1 cellular context compared by ENCODE assay signal in the genomic region with DNA sequence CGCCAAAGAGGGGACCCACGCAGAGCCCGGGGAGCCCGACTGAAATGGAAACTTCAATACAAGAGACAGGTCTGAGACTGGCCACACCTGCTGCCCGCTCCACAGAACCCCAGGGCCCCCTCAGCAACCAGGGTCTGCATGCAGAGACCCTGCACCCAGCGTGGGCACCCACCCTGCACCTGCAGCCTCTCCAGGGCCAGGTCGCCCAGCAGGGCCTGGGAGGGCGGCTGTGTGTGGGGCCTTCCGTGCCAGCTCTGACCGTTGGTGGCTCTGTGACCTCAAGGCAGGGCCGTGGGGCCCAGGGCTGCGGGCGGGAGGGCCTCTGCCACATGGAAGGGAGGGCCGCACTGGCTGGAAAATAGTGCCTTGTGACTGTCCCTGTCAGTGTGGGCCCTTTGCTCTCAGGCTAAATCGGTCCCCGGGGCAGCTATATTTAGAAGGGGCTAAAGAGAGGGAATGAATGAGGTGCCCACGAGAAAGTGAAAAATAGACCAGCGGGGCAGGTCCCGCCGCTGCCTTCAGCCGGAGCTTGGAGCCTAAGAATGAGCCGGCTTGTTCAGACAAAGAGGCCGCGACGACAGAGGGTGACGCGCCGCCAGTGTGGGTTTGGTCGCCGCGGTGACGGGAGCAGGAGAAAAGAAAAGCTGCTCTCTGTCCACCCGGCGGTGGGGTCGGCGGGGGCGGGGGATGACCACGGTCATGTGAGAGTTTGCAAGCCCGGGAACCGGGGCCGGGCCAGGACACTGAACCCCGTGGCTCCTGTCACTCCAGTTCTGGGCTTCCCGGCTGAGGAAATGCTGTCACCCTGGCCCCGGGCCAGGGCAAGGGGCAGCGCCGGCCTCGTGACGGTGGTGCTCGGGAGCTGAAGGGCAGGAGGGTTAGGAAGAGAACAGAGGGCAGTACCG.
A peak's percentile ranks its signal among the peaks of the same experiment; 100 is the strongest.
TF ChIP-seq lines count a peak whose summit lies in the region.

No MANE protein-coding gene starts in this region.

TF ChIP-seq in HepG2, 621 proteins besides CTCF, POLR2A, EP300 and RAD21 (continued from another document and continues in another):
- TF ChIP-seq, protein P1, sequence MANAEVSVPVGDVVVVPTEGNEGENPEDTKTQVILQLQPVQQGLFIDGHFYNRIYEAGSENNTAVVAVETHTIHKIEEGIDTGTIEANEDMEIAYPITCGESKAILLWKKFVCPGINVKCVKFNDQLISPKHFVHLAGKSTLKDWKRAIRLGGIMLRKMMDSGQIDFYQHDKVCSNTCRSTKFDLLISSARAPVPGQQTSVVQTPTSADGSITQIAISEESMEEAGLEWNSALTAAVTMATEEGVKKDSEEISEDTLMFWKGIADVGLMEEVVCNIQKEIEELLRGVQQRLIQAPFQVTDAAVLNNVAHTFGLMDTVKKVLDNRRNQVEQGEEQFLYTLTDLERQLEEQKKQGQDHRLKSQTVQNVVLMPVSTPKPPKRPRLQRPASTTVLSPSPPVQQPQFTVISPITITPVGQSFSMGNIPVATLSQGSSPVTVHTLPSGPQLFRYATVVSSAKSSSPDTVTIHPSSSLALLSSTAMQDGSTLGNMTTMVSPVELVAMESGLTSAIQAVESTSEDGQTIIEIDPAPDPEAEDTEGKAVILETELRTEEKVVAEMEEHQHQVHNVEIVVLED (CRISPR knock-in tag; IDR thresholded peaks at IDR 0.05; ENCODE audit: borderline replicate concordance): peak; percentile 11; the same call in 1 of the 2 replicates
- TF ChIP-seq ZSCAN31 (CRISPR knock-in tag; IDR thresholded peaks at IDR 0.05; ENCODE audit: low read depth): peak; percentile 54; the same call in 1 of the 2 replicates
- TF ChIP-seq POLR2AphosphoS5 (IDR thresholded peaks at IDR 0.05; ENCODE audit: low read depth, low read length): peak; percentile 40
- TF ChIP-seq, protein P2, sequence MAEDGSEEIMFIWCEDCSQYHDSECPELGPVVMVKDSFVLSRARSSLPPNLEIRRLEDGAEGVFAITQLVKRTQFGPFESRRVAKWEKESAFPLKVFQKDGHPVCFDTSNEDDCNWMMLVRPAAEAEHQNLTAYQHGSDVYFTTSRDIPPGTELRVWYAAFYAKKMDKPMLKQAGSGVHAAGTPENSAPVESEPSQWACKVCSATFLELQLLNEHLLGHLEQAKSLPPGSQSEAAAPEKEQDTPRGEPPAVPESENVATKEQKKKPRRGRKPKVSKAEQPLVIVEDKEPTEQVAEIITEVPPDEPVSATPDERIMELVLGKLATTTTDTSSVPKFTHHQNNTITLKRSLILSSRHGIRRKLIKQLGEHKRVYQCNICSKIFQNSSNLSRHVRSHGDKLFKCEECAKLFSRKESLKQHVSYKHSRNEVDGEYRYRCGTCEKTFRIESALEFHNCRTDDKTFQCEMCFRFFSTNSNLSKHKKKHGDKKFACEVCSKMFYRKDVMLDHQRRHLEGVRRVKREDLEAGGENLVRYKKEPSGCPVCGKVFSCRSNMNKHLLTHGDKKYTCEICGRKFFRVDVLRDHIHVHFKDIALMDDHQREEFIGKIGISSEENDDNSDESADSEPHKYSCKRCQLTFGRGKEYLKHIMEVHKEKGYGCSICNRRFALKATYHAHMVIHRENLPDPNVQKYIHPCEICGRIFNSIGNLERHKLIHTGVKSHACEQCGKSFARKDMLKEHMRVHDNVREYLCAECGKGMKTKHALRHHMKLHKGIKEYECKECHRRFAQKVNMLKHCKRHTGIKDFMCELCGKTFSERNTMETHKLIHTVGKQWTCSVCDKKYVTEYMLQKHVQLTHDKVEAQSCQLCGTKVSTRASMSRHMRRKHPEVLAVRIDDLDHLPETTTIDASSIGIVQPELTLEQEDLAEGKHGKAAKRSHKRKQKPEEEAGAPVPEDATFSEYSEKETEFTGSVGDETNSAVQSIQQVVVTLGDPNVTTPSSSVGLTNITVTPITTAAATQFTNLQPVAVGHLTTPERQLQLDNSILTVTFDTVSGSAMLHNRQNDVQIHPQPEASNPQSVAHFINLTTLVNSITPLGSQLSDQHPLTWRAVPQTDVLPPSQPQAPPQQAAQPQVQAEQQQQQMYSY (CRISPR knock-in tag; IDR thresholded peaks at IDR 0.05): peak; percentile 70; the same call in 1 of the 2 replicates
- TF ChIP-seq, protein P3, sequence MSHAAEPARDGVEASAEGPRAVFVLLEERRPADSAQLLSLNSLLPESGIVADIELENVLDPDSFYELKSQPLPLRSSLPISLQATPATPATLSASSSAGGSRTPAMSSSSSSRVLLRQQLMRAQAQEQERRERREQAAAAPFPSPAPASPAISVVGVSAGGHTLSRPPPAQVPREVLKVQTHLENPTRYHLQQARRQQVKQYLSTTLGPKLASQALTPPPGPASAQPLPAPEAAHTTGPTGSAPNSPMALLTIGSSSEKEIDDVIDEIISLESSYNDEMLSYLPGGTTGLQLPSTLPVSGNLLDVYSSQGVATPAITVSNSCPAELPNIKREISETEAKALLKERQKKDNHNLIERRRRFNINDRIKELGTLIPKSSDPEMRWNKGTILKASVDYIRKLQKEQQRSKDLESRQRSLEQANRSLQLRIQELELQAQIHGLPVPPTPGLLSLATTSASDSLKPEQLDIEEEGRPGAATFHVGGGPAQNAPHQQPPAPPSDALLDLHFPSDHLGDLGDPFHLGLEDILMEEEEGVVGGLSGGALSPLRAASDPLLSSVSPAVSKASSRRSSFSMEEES (CRISPR knock-in tag; IDR thresholded peaks at IDR 0.05): peak; percentile 97
- TF ChIP-seq, protein P4, sequence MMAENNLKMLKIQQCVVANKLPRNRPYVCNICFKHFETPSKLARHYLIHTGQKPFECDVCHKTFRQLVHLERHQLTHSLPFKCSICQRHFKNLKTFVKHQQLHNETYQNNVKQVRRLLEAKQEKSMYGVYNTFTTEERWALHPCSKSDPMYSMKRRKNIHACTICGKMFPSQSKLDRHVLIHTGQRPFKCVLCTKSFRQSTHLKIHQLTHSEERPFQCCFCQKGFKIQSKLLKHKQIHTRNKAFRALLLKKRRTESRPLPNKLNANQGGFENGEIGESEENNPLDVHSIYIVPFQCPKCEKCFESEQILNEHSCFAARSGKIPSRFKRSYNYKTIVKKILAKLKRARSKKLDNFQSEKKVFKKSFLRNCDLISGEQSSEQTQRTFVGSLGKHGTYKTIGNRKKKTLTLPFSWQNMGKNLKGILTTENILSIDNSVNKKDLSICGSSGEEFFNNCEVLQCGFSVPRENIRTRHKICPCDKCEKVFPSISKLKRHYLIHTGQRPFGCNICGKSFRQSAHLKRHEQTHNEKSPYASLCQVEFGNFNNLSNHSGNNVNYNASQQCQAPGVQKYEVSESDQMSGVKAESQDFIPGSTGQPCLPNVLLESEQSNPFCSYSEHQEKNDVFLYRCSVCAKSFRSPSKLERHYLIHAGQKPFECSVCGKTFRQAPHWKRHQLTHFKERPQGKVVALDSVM (CRISPR knock-in tag; IDR thresholded peaks at IDR 0.05): peak; percentile 36; the same call in 1 of the 2 replicates
- TF ChIP-seq, protein P5, sequence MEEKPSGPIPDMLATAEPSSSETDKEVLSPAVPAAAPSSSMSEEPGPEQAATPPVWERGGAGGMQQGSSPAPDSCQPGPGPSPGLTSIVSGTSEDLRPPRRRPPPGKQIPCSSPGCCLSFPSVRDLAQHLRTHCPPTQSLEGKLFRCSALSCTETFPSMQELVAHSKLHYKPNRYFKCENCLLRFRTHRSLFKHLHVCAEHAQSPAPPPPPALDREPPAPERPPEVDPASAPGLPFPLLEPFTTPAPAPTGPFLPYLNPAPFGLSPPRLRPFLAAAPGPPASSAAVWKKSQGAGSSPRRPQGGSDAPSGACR (CRISPR knock-in tag; IDR thresholded peaks at IDR 0.05): no peak; the same call in 1 of the 2 replicates
- TF ChIP-seq XBP1 (CRISPR knock-in tag; IDR thresholded peaks at IDR 0.05): no peak
- TF ChIP-seq, protein P6, sequence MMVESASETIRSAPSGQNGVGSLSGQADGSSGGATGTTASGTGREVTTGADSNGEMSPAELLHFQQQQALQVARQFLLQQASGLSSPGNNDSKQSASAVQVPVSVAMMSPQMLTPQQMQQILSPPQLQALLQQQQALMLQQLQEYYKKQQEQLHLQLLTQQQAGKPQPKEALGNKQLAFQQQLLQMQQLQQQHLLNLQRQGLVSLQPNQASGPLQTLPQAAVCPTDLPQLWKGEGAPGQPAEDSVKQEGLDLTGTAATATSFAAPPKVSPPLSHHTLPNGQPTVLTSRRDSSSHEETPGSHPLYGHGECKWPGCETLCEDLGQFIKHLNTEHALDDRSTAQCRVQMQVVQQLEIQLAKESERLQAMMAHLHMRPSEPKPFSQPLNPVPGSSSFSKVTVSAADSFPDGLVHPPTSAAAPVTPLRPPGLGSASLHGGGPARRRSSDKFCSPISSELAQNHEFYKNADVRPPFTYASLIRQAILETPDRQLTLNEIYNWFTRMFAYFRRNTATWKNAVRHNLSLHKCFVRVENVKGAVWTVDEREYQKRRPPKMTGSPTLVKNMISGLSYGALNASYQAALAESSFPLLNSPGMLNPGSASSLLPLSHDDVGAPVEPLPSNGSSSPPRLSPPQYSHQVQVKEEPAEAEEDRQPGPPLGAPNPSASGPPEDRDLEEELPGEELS (CRISPR knock-in tag; IDR thresholded peaks at IDR 0.05): peak; percentile 51
- TF ChIP-seq, protein P7, sequence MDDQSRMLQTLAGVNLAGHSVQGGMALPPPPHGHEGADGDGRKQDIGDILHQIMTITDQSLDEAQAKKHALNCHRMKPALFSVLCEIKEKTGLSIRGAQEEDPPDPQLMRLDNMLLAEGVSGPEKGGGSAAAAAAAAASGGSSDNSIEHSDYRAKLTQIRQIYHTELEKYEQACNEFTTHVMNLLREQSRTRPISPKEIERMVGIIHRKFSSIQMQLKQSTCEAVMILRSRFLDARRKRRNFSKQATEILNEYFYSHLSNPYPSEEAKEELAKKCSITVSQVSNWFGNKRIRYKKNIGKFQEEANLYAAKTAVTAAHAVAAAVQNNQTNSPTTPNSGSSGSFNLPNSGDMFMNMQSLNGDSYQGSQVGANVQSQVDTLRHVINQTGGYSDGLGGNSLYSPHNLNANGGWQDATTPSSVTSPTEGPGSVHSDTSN (CRISPR knock-in tag; IDR thresholded peaks at IDR 0.05; ENCODE audit: borderline replicate concordance): no peak
- TF ChIP-seq SPEN (CRISPR knock-in tag; IDR thresholded peaks at IDR 0.05; ENCODE audit: low read depth): peak; percentile 39; the same call in 1 of the 2 replicates
- TF ChIP-seq POLR2G (IDR thresholded peaks at IDR 0.05; ENCODE audit: low read depth, low read length): peak; percentile 81
- peak; percentile 6; the same call in 1 of the 2 replicates for TF ChIP-seq ZNF777 (CRISPR knock-in tag; IDR thresholded peaks at IDR 0.05)
- TF ChIP-seq, protein P8, sequence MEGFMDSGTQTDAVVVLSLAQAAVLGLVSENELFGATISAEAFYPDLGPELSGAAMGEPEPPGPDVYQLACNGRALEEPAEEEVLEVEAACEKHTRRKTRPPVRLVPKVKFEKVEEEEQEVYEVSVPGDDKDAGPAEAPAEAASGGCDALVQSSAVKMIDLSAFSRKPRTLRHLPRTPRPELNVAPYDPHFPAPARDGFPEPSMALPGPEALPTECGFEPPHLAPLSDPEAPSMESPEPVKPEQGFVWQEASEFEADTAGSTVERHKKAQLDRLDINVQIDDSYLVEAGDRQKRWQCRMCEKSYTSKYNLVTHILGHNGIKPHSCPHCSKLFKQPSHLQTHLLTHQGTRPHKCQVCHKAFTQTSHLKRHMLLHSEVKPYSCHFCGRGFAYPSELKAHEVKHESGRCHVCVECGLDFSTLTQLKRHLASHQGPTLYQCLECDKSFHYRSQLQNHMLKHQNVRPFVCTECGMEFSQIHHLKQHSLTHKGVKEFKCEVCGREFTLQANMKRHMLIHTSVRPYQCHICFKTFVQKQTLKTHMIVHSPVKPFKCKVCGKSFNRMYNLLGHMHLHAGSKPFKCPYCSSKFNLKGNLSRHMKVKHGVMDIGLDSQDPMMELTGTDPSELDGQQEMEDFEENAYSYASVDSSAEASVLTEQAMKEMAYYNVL (CRISPR knock-in tag; IDR thresholded peaks at IDR 0.05; ENCODE audit: borderline replicate concordance): 0 out of 2 replicates have a peak, but pooled peaks have one; percentile 44
- TF ChIP-seq ZNF160 (CRISPR knock-in tag; IDR thresholded peaks at IDR 0.05): 0 out of 2 replicates have a peak, but pooled peaks have one; percentile 56
- TF ChIP-seq PHF21A (CRISPR knock-in tag; IDR thresholded peaks at IDR 0.05): peak; percentile 38; the same call in 1 of the 2 replicates
- TF ChIP-seq ZNF878 (CRISPR knock-in tag; IDR thresholded peaks at IDR 0.05): peak; percentile 66; the same call in 1 of the 2 replicates
- no peak for TF ChIP-seq HNRNPUL1 (IDR thresholded peaks at IDR 0.05; ENCODE audit: low read depth, low read length)
- no peak for TF ChIP-seq MEIS1 (CRISPR knock-in tag; IDR thresholded peaks at IDR 0.05; ENCODE audit: borderline replicate concordance)
- peak; percentile 56; the same call in 1 of the 2 replicates for TF ChIP-seq ZNF317 (CRISPR knock-in tag; IDR thresholded peaks at IDR 0.05)
- peak; percentile 72 for TF ChIP-seq MXD4 (CRISPR knock-in tag; IDR thresholded peaks at IDR 0.05)
- TF ChIP-seq, protein P9, sequence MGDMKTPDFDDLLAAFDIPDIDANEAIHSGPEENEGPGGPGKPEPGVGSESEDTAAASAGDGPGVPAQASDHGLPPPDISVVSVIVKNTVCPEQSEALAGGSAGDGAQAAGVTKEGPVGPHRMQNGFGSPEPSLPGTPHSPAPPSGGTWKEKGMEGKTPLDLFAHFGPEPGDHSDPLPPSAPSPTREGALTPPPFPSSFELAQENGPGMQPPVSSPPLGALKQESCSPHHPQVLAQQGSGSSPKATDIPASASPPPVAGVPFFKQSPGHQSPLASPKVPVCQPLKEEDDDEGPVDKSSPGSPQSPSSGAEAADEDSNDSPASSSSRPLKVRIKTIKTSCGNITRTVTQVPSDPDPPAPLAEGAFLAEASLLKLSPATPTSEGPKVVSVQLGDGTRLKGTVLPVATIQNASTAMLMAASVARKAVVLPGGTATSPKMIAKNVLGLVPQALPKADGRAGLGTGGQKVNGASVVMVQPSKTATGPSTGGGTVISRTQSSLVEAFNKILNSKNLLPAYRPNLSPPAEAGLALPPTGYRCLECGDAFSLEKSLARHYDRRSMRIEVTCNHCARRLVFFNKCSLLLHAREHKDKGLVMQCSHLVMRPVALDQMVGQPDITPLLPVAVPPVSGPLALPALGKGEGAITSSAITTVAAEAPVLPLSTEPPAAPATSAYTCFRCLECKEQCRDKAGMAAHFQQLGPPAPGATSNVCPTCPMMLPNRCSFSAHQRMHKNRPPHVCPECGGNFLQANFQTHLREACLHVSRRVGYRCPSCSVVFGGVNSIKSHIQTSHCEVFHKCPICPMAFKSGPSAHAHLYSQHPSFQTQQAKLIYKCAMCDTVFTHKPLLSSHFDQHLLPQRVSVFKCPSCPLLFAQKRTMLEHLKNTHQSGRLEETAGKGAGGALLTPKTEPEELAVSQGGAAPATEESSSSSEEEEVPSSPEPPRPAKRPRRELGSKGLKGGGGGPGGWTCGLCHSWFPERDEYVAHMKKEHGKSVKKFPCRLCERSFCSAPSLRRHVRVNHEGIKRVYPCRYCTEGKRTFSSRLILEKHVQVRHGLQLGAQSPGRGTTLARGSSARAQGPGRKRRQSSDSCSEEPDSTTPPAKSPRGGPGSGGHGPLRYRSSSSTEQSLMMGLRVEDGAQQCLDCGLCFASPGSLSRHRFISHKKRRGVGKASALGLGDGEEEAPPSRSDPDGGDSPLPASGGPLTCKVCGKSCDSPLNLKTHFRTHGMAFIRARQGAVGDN (CRISPR knock-in tag; IDR thresholded peaks at IDR 0.05): peak; percentile 96
- TF ChIP-seq ZMYM4 (CRISPR knock-in tag; IDR thresholded peaks at IDR 0.05): peak; percentile 13; the same call in 1 of the 2 replicates
- TF ChIP-seq NCOA1 (CRISPR knock-in tag; IDR thresholded peaks at IDR 0.05): 0 out of 2 replicates have a peak, but pooled peaks have one; percentile 38
- TF ChIP-seq, protein P10, sequence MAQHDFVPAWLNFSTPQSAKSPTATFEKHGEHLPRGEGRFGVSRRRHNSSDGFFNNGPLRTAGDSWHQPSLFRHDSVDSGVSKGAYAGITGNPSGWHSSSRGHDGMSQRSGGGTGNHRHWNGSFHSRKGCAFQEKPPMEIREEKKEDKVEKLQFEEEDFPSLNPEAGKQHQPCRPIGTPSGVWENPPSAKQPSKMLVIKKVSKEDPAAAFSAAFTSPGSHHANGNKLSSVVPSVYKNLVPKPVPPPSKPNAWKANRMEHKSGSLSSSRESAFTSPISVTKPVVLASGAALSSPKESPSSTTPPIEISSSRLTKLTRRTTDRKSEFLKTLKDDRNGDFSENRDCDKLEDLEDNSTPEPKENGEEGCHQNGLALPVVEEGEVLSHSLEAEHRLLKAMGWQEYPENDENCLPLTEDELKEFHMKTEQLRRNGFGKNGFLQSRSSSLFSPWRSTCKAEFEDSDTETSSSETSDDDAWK (CRISPR knock-in tag; IDR thresholded peaks at IDR 0.05): no peak
- TF ChIP-seq ZNF83 (CRISPR knock-in tag; IDR thresholded peaks at IDR 0.05; ENCODE audit: borderline replicate concordance): no peak
- TF ChIP-seq PHF8 (CRISPR knock-in tag; IDR thresholded peaks at IDR 0.05): peak; percentile 68
